Comparison of ENCODE assay signal across 9 cellular contexts in the genomic region with DNA sequence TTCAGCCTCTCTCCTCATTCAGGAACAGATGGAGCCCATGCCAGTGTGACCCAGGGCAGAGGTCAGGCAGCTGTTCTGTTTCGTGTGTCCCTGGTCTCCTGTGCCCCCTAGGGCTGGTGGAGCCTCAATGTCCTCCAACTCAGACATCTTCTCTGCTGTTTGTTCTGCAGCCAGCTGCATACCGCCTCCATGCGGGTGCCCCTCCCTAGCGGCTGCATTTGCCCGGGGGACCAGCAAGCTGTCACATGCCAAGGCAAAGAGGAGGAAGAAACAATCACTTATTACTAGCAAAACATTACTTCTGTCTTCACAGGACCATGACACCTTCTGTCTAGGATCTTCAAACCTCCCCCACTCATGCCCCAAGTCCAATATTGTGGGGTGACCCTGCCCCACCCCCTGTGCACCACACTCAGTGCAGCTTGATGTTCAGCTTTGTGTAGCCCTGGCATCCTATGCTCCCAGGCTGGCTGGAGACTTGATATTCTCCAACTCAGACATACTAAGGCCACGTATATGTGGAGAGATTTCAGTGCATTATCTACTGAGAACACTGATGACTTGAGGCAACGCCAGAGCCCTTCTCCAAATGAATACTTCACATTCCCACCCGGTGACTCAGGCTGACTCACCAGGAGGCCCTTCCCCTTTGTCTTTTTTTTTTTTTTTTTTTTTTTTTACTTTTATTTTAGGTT.
DNase-seq lines count a peak whose midpoint lies in the region; ATAC-seq, FAIRE-seq and TF ChIP-seq lines count a peak whose summit lies in the region.
"Had no signal": no experiment of that assay in that cellular context is flagged by ENCODE, and none has a peak within 500 bp of the region (broad histone marks: within the 10 kb centered on the region; RNA-seq: fewer than 3 reads in every experiment).

No MANE protein-coding gene starts in this region.

- H3K36me3 Mint-ChIP-seq in activated CD4-positive, alpha-beta memory T cell treated with anti-CD3 and anti-CD28 coated beads for 36 hours = no peaks in the 10 kb centered on the region
- no peaks in the 10 kb centered on the region for H3K36me3 Mint-ChIP-seq in activated CD4-positive, alpha-beta memory T cell treated with anti-CD3 and anti-CD28 coated beads, Interleukin-2, amount 10 ng/mL, durations not matched to agents 7 days and 5 days (ENCODE audit: low read depth)
- no peaks in the 10 kb centered on the region for H3K36me3 Mint-ChIP-seq in activated T-cell treated with anti-CD3 and anti-CD28 coated beads, Interleukin-2, amount 50 U/mL, for 4 hours (ENCODE audit: insufficient read depth)

- no peak for TF ChIP-seq CTCF in right atrium auricular region (IDR thresholded peaks at IDR 0.05)
- peak in 1 of 6 experiments; percentile 16 for TF ChIP-seq CTCF in thyroid gland (IDR thresholded peaks at IDR 0.05)

- no peak overlapping the region for H3K4me3 ChIP-seq in right atrium auricular region
- no peak overlapping the region for H3K4me3 ChIP-seq in thyroid gland (replicated peaks in 1 of 3)

- H3K4me1 Mint-ChIP-seq in activated CD4-positive, alpha-beta memory T cell treated with anti-CD3 and anti-CD28 coated beads for 36 hours (ENCODE audit: low read depth) = no peaks in the 10 kb centered on the region
- no peaks in the 10 kb centered on the region for H3K4me1 Mint-ChIP-seq in activated CD4-positive, alpha-beta memory T cell treated with anti-CD3 and anti-CD28 coated beads, Interleukin-2, amount 10 ng/mL, durations not matched to agents 7 days and 5 days
- H3K4me1 Mint-ChIP-seq in activated T-cell treated with anti-CD3 and anti-CD28 coated beads, Interleukin-2, amount 50 U/mL, for 4 hours (ENCODE audit: low read depth) = no peaks in the 10 kb centered on the region

- no peak overlapping the region for H3K4me3 Mint-ChIP-seq in activated CD4-positive, alpha-beta memory T cell treated with anti-CD3 and anti-CD28 coated beads for 36 hours
- no peak overlapping the region for H3K4me3 Mint-ChIP-seq in activated CD4-positive, alpha-beta memory T cell treated with anti-CD3 and anti-CD28 coated beads, Interleukin-2, amount 10 ng/mL, durations not matched to agents 7 days and 5 days
- H3K4me3 Mint-ChIP-seq in activated T-cell treated with anti-CD3 and anti-CD28 coated beads, Interleukin-2, amount 50 U/mL, for 4 hours = no peak overlapping the region

- peak overlapping the region; percentile 22 to 66 for H3K27ac ChIP-seq in right atrium auricular region
- peak overlapping the region; percentile 66 to 91 (median 85) for H3K27ac ChIP-seq in thyroid gland
- H3K27ac ChIP-seq: neutrophil had no signal

- H3K27ac Mint-ChIP-seq in activated CD4-positive, alpha-beta memory T cell treated with anti-CD3 and anti-CD28 coated beads for 36 hours = no peak overlapping the region
- H3K27ac Mint-ChIP-seq in activated CD4-positive, alpha-beta memory T cell treated with anti-CD3 and anti-CD28 coated beads, Interleukin-2, amount 10 ng/mL, durations not matched to agents 7 days and 5 days = no peak overlapping the region

- peak; percentile 22 for DNase-seq in activated CD4-positive, alpha-beta memory T cell treated with anti-CD3 and anti-CD28 coated beads for 36 hours
- DNase-seq in activated CD4-positive, alpha-beta memory T cell treated with anti-CD3 and anti-CD28 coated beads, Interleukin-2, amount 10 ng/mL, durations not matched to agents 7 days and 5 days = no peak
- peak; percentile 73 for DNase-seq in right atrium auricular region (ENCODE audit: low spot score)
- DNase-seq in thyroid gland = peak; percentile 79 to 84
- DNase-seq in activated CD8-positive, alpha-beta memory T cell treated with anti-CD3 and anti-CD28 coated beads, Interleukin-2, amount 50 U/mL, for 48 hours = no peak
- DNase-seq in activated T-cell treated with anti-CD3 and anti-CD28 coated beads, Interleukin-2, amount 50 U/mL, for 4 hours = no peak

- no peak for ATAC-seq in activated T-cell treated with anti-CD3 and anti-CD28 coated beads, Interleukin-2, amount 50 U/mL, for 4 hours
- no peak for ATAC-seq in GM21526 (IDR thresholded peaks at IDR 0.05; ENCODE audit: low FRiP score, unreplicated experiment)

- peaks cover 0 to 24% of the 10 kb centered on the region in 2 donors for H3K4me1 ChIP-seq in right atrium auricular region
- peaks cover 0 to 18% of the 10 kb centered on the region in 2 donors for H3K4me1 ChIP-seq in thyroid gland

- CTCF ChIA-PET in activated CD4-positive, alpha-beta memory T cell treated with anti-CD3 and anti-CD28 coated beads for 36 hours (lab: Charles Lee) = no interaction called here
- CTCF ChIA-PET in activated CD4-positive, alpha-beta memory T cell treated with anti-CD3 and anti-CD28 coated beads, Interleukin-2, amount 10 ng/mL, durations not matched to agents 7 days and 5 days (lab: Charles Lee) = no interaction called here

- POLR2A ChIA-PET in activated CD4-positive, alpha-beta memory T cell treated with anti-CD3 and anti-CD28 coated beads for 36 hours (lab: Charles Lee) = no interaction called here
- POLR2A ChIA-PET in activated CD4-positive, alpha-beta memory T cell treated with anti-CD3 and anti-CD28 coated beads, Interleukin-2, amount 10 ng/mL, durations not matched to agents 7 days and 5 days (lab: Charles Lee) = no interaction called here

- 16 to 25% methylated on average over 8 of the region's 8 CpGs for WGBS in thyroid gland, 2 donors

- H3K9me3 ChIP-seq in right atrium auricular region = no peaks in the 10 kb centered on the region
- no peaks in the 10 kb centered on the region for H3K9me3 ChIP-seq in thyroid gland
- H3K9me3 ChIP-seq: neutrophil had no signal

- H3K9me3 Mint-ChIP-seq in activated CD4-positive, alpha-beta memory T cell treated with anti-CD3 and anti-CD28 coated beads for 36 hours = no peaks in the 10 kb centered on the region
- no peaks in the 10 kb centered on the region for H3K9me3 Mint-ChIP-seq in activated CD4-positive, alpha-beta memory T cell treated with anti-CD3 and anti-CD28 coated beads, Interleukin-2, amount 10 ng/mL, durations not matched to agents 7 days and 5 days
- H3K9me3 Mint-ChIP-seq in activated T-cell treated with anti-CD3 and anti-CD28 coated beads, Interleukin-2, amount 50 U/mL, for 4 hours = no peaks in the 10 kb centered on the region

- intact Hi-C loops in activated CD4-positive, alpha-beta memory T cell treated with anti-CD3 and anti-CD28 coated beads for 36 hours (cut with micrococcal nuclease) = no loop called here
- intact Hi-C loops in thyroid gland (cut with DNase I) = no loop called here

- peaks cover 12% of the 10 kb centered on the region for H3K27me3 Mint-ChIP-seq in activated CD4-positive, alpha-beta memory T cell treated with anti-CD3 and anti-CD28 coated beads for 36 hours
- H3K27me3 Mint-ChIP-seq in activated CD4-positive, alpha-beta memory T cell treated with anti-CD3 and anti-CD28 coated beads, Interleukin-2, amount 10 ng/mL, durations not matched to agents 7 days and 5 days = no peaks in the 10 kb centered on the region
- peaks cover 6% of the 10 kb centered on the region for H3K27me3 Mint-ChIP-seq in activated T-cell treated with anti-CD3 and anti-CD28 coated beads, Interleukin-2, amount 50 U/mL, for 4 hours (ENCODE audit: low read depth)

- H3K27me3 ChIP-seq in right atrium auricular region (no peaks in the 10 kb centered on the region), thyroid gland (no peaks in the 10 kb centered on the region)
- H3K27me3 ChIP-seq: neutrophil had no signal

- TF ChIP-seq POLR2A in thyroid gland (IDR thresholded peaks at IDR 0.05) = no peak

- peak; percentile 86 for FAIRE-seq in TTC549 (lab: Jason Lieb, UNC)

- H3K36me3 ChIP-seq in right atrium auricular region (no peaks in the 10 kb centered on the region), thyroid gland (no peaks in the 10 kb centered on the region)
- H3K36me3 ChIP-seq: neutrophil had no signal

Comparison
In these comparisons a context has a peak if more than half of its experiments do, and no peak if none do; other contexts are left out.
1. DNase-seq: peak in activated CD4-positive, alpha-beta memory T cell treated with anti-CD3 and anti-CD28 coated beads for 36 hours (single experiment), right atrium auricular region (single experiment) and thyroid gland (2 of 2); none in activated CD4-positive, alpha-beta memory T cell treated with anti-CD3 and anti-CD28 coated beads, Interleukin-2, amount 10 ng/mL, durations not matched to agents 7 days and 5 days (single experiment), activated CD8-positive, alpha-beta memory T cell treated with anti-CD3 and anti-CD28 coated beads, Interleukin-2, amount 50 U/mL, for 48 hours (single experiment) and activated T-cell treated with anti-CD3 and anti-CD28 coated beads, Interleukin-2, amount 50 U/mL, for 4 hours (single experiment).